20 cellular contexts compared by ENCODE assay signal in genomic region chr1:40758578-40759343, GRCh38. TPM values are rescaled to one million over a fixed set of nuclear protein-coding genes. Genes with fewer than 3 reads are reported as not detected.
"Had no signal": no experiment of that assay in that cellular context is flagged by ENCODE, and none has a peak within 500 bp of the region (broad histone marks: within the 10 kb centered on the region; RNA-seq: fewer than 3 reads in every experiment).

No MANE protein-coding gene starts in this region.

- H3K27me3 ChIP-seq: brain microvascular endothelial cell, foreskin keratinocyte, heart left ventricle, ovary, spleen, thyroid gland had no signal

- H3K27ac Mint-ChIP-seq: activated naive CD8-positive, alpha-beta T cell treated with anti-CD3 and anti-CD28 coated beads, Interleukin-2, amount 10 ng/mL, durations not matched to agents 7 days and 5 days; endodermal cell had no signal

- DNase-seq: activated CD4-positive, alpha-beta T cell treated with anti-CD3 and anti-CD28 coated beads for 1 hour; activated naive CD8-positive, alpha-beta T cell treated with anti-CD3 and anti-CD28 coated beads, Interleukin-2, amount 10 ng/mL, durations not matched to agents 7 days and 5 days; brain microvascular endothelial cell; central memory CD4-positive, alpha-beta T cell; endodermal cell; foreskin keratinocyte; heart left ventricle; left ventricle myocardium superior; mesenchymal stem cell; mucosa of descending colon; naive thymus-derived CD8-positive, alpha-beta T cell; ovary; spleen; stimulated activated naive CD4-positive, alpha-beta T cell; T-helper 2 cell; thyroid gland; WERI-Rb-1 had no signal

- H3K9me3 ChIP-seq: heart left ventricle, mucosa of descending colon, ovary, spleen, thyroid gland had no signal

- ATAC-seq: foreskin keratinocyte; left ventricle myocardium superior; mucosa of descending colon; naive thymus-derived CD8-positive, alpha-beta T cell; sciatic nerve had no signal

- H3K9me3 Mint-ChIP-seq: activated naive CD8-positive, alpha-beta T cell treated with anti-CD3 and anti-CD28 coated beads, Interleukin-2, amount 10 ng/mL, durations not matched to agents 7 days and 5 days; endodermal cell; naive thymus-derived CD8-positive, alpha-beta T cell had no signal

- H3K4me1 ChIP-seq: foreskin keratinocyte had no signal

- H3K4me1 Mint-ChIP-seq: endodermal cell had no signal

- H3K4me3 ChIP-seq: heart left ventricle, mucosa of descending colon, ovary, spleen, thyroid gland had no signal

- H3K36me3 ChIP-seq: ovary had no signal

- H3K27me3 Mint-ChIP-seq: activated naive CD8-positive, alpha-beta T cell treated with anti-CD3 and anti-CD28 coated beads, Interleukin-2, amount 10 ng/mL, durations not matched to agents 7 days and 5 days; naive thymus-derived CD8-positive, alpha-beta T cell had no signal

- H3K4me3 Mint-ChIP-seq: activated naive CD8-positive, alpha-beta T cell treated with anti-CD3 and anti-CD28 coated beads, Interleukin-2, amount 10 ng/mL, durations not matched to agents 7 days and 5 days; endodermal cell; naive thymus-derived CD8-positive, alpha-beta T cell had no signal

- H3K27ac ChIP-seq: brain microvascular endothelial cell, epithelial cell of prostate, foreskin keratinocyte, ovary, spleen, thyroid gland, WERI-Rb-1 had no signal

RNA-seq across cellular contexts. Expression of gene KCNQ4, which starts 24.8 kb away (rescaled TPM):
- total RNA-seq: foreskin keratinocyte, pulmonary artery endothelial cell had no signal
